In the genomic region with DNA sequence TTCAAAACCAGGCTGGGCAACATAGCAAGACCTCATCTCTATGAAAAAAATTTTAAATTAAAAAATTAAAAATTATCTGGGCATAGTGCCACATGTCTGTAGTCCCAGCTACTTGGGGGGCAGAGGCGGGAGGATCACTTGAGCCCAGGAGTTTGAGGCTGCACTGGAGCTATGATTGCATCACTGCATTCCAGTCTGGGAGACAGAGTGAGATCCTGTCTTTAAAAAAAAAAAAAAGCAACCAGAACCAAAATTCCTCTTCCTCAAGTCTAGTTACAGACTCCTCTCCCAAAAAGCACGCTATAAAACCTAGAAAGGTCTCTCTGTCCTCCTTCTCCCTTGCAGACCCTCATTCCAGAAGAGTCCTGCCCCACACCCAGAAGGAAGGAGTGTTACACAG, we compare ENCODE assay signal across 26 cellular contexts. TPM values are rescaled to one million over a fixed set of nuclear protein-coding genes. Genes with fewer than 3 reads are reported as not detected.
DNase-seq lines count a peak whose midpoint lies in the region; ATAC-seq, FAIRE-seq and TF ChIP-seq lines count a peak whose summit lies in the region.
"Had no signal": no experiment of that assay in that cellular context is flagged by ENCODE, and none has a peak within 500 bp of the region (broad histone marks: within the 10 kb centered on the region; RNA-seq: fewer than 3 reads in every experiment).

No MANE protein-coding gene starts in this region.

- no peak for DNase-seq in SK-N-SH
- DNase-seq in dedifferentiated amniotic fluid mesenchymal stem cell (ENCODE audit: extremely low spot score) = peak; percentile 36
- DNase-seq in kidney tubule cell (ENCODE audit: low spot score) = peak; percentile 26
- DNase-seq in smooth muscle cell (lab: John Stamatoyannopoulos, UW; ENCODE audit: unreplicated experiment) = no peak
- no peak for DNase-seq in pancreas
- DNase-seq in stimulated activated CD4-positive, alpha-beta T cell treated with anti-CD3 and anti-CD28 coated beads, Interleukin-4, amount 100 ng/mL, for 24 hours = no peak
- DNase-seq: activated CD8-positive, alpha-beta T cell treated with anti-CD3 and anti-CD28 coated beads for 36 hours; activated T-cell treated with anti-CD3 and anti-CD28 coated beads, Interleukin-2, amount 50 U/mL, for 72 hours; effector CD4-positive, alpha-beta T cell; left ventricle myocardium superior; naive thymus-derived CD4-positive, alpha-beta T cell; NCI-H1436 treated with DMSO at 0.1 percent for 48 hours; NCI-H2227 treated with DMSO at 0.1 percent for 48 hours; NK-92 treated with Interleukin-12 subunit alpha and Interleukin-12 subunit beta, amount 100 ng/mL, for 24 hours; stimulated activated naive CD4-positive, alpha-beta T cell treated with Interleukin-2 at 50 U/mL for 16 hours; T-helper 1 cell; upper lobe of left lung had no signal

- H3K4me3 ChIP-seq in SK-N-SH (ENCODE audit: low read depth in 2 of 2, low read length in 1 of 2) (no peak overlapping the region), smooth muscle cell (no peak overlapping the region), pancreas (no peak overlapping the region)
- H3K4me3 ChIP-seq: upper lobe of left lung had no signal

- no peaks in the 10 kb centered on the region for H3K27me3 ChIP-seq in SK-N-SH (ENCODE audit: insufficient read depth)
- H3K27me3 ChIP-seq in smooth muscle cell (ENCODE audit: low read depth) = no peaks in the 10 kb centered on the region
- no peaks in the 10 kb centered on the region for H3K27me3 ChIP-seq in pancreas
- H3K27me3 ChIP-seq: upper lobe of left lung had no signal

- H3K9me3 ChIP-seq in SK-N-SH (no peaks in the 10 kb centered on the region), smooth muscle cell (replicated peaks; ENCODE audit: low read depth) (no peaks in the 10 kb centered on the region), pancreas (no peaks in the 10 kb centered on the region)
- H3K9me3 ChIP-seq: upper lobe of left lung had no signal

- FAIRE-seq in pancreas (lab: Jason Lieb, UNC) = no peak
- FAIRE-seq: bronchial epithelial cell, frontal cortex had no signal

- H2AFZ ChIP-seq in SK-N-SH (ENCODE audit: low read depth) = peak overlapping the region; percentile 34; the same call in 1 of the 2 replicates
- H2AFZ ChIP-seq in smooth muscle cell (ENCODE audit: low read depth) = no peak overlapping the region

- no peaks in the 10 kb centered on the region for H3K4me1 Mint-ChIP-seq in stimulated activated memory B cell treated with anti-CD40 and anti-IgM and Interleukin-4, amounts not matched to agents 10 μg/mL and 1 μg/mL and 100 μg/mL, for 72 hours

- CTCF ChIA-PET in SK-N-SH (lab: Yijun Ruan, JAX) = interaction anchor here (1.0 kb wide), 2 partner anchors 10 to 11 kb away, joined by 3 read pairs; no protein-coding TSS in a partner anchor

- H3K4me2 ChIP-seq in SK-N-SH = no peak overlapping the region
- peak overlapping the region; percentile 25 for H3K4me2 ChIP-seq in smooth muscle cell

- H3K4me1 ChIP-seq in SK-N-SH (ENCODE audit: control insufficient read depth in 1 of 2, insufficient read depth in 2 of 2, low read depth in 1 of 2, low read length in 1 of 2) (no peaks in the 10 kb centered on the region), smooth muscle cell (ENCODE audit: low read depth) (no peaks in the 10 kb centered on the region), pancreas (no peaks in the 10 kb centered on the region)
- H3K4me1 ChIP-seq: upper lobe of left lung had no signal

- H3K27ac ChIP-seq in SK-N-SH (ENCODE audit: low read depth in 2 of 2, low read length in 1 of 2) = 0 out of 4 replicates have a peak overlapping the region, but pooled peaks of 1 of the 2 experiments have one; percentile 1
- peak overlapping the region; percentile 55 for H3K27ac ChIP-seq in smooth muscle cell (ENCODE audit: low read depth)
- no peak overlapping the region for H3K27ac ChIP-seq in pancreas
- H3K27ac ChIP-seq: 22Rv1 had no signal

- H3K9me3 Mint-ChIP-seq in stimulated activated memory B cell treated with anti-CD40 and anti-IgM and Interleukin-4, amounts not matched to agents 10 μg/mL and 1 μg/mL and 100 μg/mL, for 72 hours = no peaks in the 10 kb centered on the region
- H3K9me3 Mint-ChIP-seq: activated CD8-positive, alpha-beta T cell treated with anti-CD3 and anti-CD28 coated beads for 36 hours; activated naive CD4-positive, alpha-beta T cell treated with anti-CD3 and anti-CD28 coated beads, Interleukin-2, amount 50 U/mL, for 72 hours; activated T-cell treated with anti-CD3 and anti-CD28 coated beads, Interleukin-2, amount 50 U/mL, for 72 hours had no signal

- no peak for TF ChIP-seq RAD21 in SK-N-SH (IDR thresholded peaks at IDR 0.05; ENCODE audit: low read length)

- TF ChIP-seq CTCF in SK-N-SH (IDR thresholded peaks at IDR 0.05) = no peak
- no peak for TF ChIP-seq CTCF in smooth muscle cell (IDR thresholded peaks at IDR 0.05; ENCODE audit: borderline replicate concordance, insufficient read depth, poor library complexity, severe bottlenecking)
- TF ChIP-seq CTCF in pancreas (IDR thresholded peaks at IDR 0.05) = no peak

- no peaks in the 10 kb centered on the region for H3K36me3 ChIP-seq in SK-N-SH (replicated peaks in 1 of 2; ENCODE audit: control insufficient read depth in 1 of 2, insufficient read depth in 2 of 2, low read length in 1 of 2)
- H3K36me3 ChIP-seq in smooth muscle cell (ENCODE audit: low read depth) = no peaks in the 10 kb centered on the region
- no peaks in the 10 kb centered on the region for H3K36me3 ChIP-seq in pancreas
- H3K36me3 ChIP-seq: upper lobe of left lung had no signal

- intact Hi-C loops in pancreas (cut with DNase I) = no loop called here

- no peak overlapping the region for H3K9ac ChIP-seq in SK-N-SH
- no peak overlapping the region for H3K9ac ChIP-seq in smooth muscle cell (ENCODE audit: low read depth)

- no peak for TF ChIP-seq EP300 in SK-N-SH (IDR thresholded peaks at IDR 0.05; ENCODE audit: borderline replicate concordance in 1 of 2, low read depth in 1 of 2, low read length in 1 of 2)

- H4K20me1 ChIP-seq in SK-N-SH (ENCODE audit: insufficient read depth) (no peaks in the 10 kb centered on the region), smooth muscle cell (ENCODE audit: low read depth) (no peaks in the 10 kb centered on the region)

- H3K4me3 Mint-ChIP-seq in stimulated activated memory B cell treated with anti-CD40 and anti-IgM and Interleukin-4, amounts not matched to agents 10 μg/mL and 1 μg/mL and 100 μg/mL, for 72 hours = no peak overlapping the region
- H3K4me3 Mint-ChIP-seq: activated CD8-positive, alpha-beta T cell treated with anti-CD3 and anti-CD28 coated beads for 36 hours; activated T-cell treated with anti-CD3 and anti-CD28 coated beads, Interleukin-2, amount 50 U/mL, for 72 hours; CD14-positive monocyte; naive thymus-derived CD4-positive, alpha-beta T cell had no signal

- WGBS in SK-N-SH (ENCODE audit: low lambda C conversion rate) = 75% methylated on average over 2 of the region's 2 CpGs
- 60% methylated on average over 2 of the region's 2 CpGs for WGBS in smooth muscle cell (ENCODE audit: low lambda C conversion rate)
- WGBS in pancreas, 2 donors = 79 to 89% methylated on average over 2 of the region's 2 CpGs

- no peaks in the 10 kb centered on the region for H3K79me2 ChIP-seq in SK-N-SH (ENCODE audit: insufficient read depth)
- no peaks in the 10 kb centered on the region for H3K79me2 ChIP-seq in smooth muscle cell (ENCODE audit: low read depth)

- no peaks in the 10 kb centered on the region for H3K9me2 ChIP-seq in SK-N-SH

- H3F3A ChIP-seq in SK-N-SH (replicated peaks; ENCODE audit: insufficient read depth) (peaks cover 3% of the 10 kb centered on the region), smooth muscle cell (ENCODE audit: low read depth) (no peaks in the 10 kb centered on the region)

- H3K27me3 Mint-ChIP-seq in stimulated activated memory B cell treated with anti-CD40 and anti-IgM and Interleukin-4, amounts not matched to agents 10 μg/mL and 1 μg/mL and 100 μg/mL, for 72 hours = no peaks in the 10 kb centered on the region
- H3K27me3 Mint-ChIP-seq: activated CD8-positive, alpha-beta T cell treated with anti-CD3 and anti-CD28 coated beads for 36 hours had no signal

- no peaks in the 10 kb centered on the region for H3K36me3 Mint-ChIP-seq in stimulated activated memory B cell treated with anti-CD40 and anti-IgM and Interleukin-4, amounts not matched to agents 10 μg/mL and 1 μg/mL and 100 μg/mL, for 72 hours
- H3K36me3 Mint-ChIP-seq: activated naive CD4-positive, alpha-beta T cell treated with anti-CD3 and anti-CD28 coated beads, Interleukin-2, amount 50 U/mL, for 72 hours; naive thymus-derived CD4-positive, alpha-beta T cell had no signal

- H3K27ac Mint-ChIP-seq in stimulated activated memory B cell treated with anti-CD40 and anti-IgM and Interleukin-4, amounts not matched to agents 10 μg/mL and 1 μg/mL and 100 μg/mL, for 72 hours = no peak overlapping the region
- H3K27ac Mint-ChIP-seq: activated CD8-positive, alpha-beta T cell treated with anti-CD3 and anti-CD28 coated beads for 36 hours; activated naive CD4-positive, alpha-beta T cell treated with anti-CD3 and anti-CD28 coated beads, Interleukin-2, amount 50 U/mL, for 72 hours; activated T-cell treated with anti-CD3 and anti-CD28 coated beads, Interleukin-2, amount 50 U/mL, for 72 hours; CD14-positive monocyte; naive thymus-derived CD4-positive, alpha-beta T cell had no signal

- POLR2A ChIA-PET in SK-N-SH (lab: Yijun Ruan, JAX) = no interaction called here

- ATAC-seq in SK-N-SH treated with all-trans-retinoic acid at 6 μM for 48 hours (no peak), pancreas (no peak)
- no peak for ATAC-seq in stimulated activated memory B cell treated with anti-CD40 and anti-IgM and Interleukin-4, amounts not matched to agents 10 μg/mL and 1 μg/mL and 100 μg/mL, for 72 hours
- ATAC-seq: activated CD8-positive, alpha-beta T cell treated with anti-CD3 and anti-CD28 coated beads for 36 hours; activated naive CD4-positive, alpha-beta T cell treated with anti-CD3 and anti-CD28 coated beads, Interleukin-2, amount 50 U/mL, for 72 hours; activated T-cell treated with anti-CD3 and anti-CD28 coated beads, Interleukin-2, amount 50 U/mL, for 72 hours; left ventricle myocardium superior; naive thymus-derived CD4-positive, alpha-beta T cell had no signal

TF ChIP-seq in SK-N-SH, 30 proteins besides CTCF, POLR2A, EP300 and RAD21 (continues in another document):
- TF ChIP-seq CHD2 (IDR thresholded peaks at IDR 0.05; ENCODE audit: low read length, partially characterized antibody) = no peak

RNA-seq across cellular contexts. Expression of a gene that starts 23.9 kb away (rescaled TPM):
- 0.58 and 1.0 TPM in 2 replicates for polyA plus RNA-seq in SK-N-SH (2012; rRNA removed)
- 1.6 and 1.7 TPM in 2 replicates for polyA plus RNA-seq in SK-N-SH (2012; cell fraction: cytosol; rRNA removed)
- 0.50 and 1.3 TPM in 2 replicates for polyA plus RNA-seq in SK-N-SH (2012; cell fraction: nucleus; rRNA removed)
- 38.4 and 49.1 TPM in 2 replicates for total RNA-seq in smooth muscle cell
- 33.0 and 38.2 TPM in 2 replicates for polyA plus RNA-seq in smooth muscle cell
- total RNA-seq in pancreas = under 1 TPM in 3 of 6 donors, not detected in 3; 0.08 to 0.55 (median 0.44) TPM
- under 1 TPM in 1 of 2 donors, not detected in 1; 0.16 TPM for polyA plus RNA-seq in pancreas
- total RNA-seq: activated CD8-positive, alpha-beta T cell treated with anti-CD3 and anti-CD28 coated beads for 36 hours; activated naive CD4-positive, alpha-beta T cell treated with anti-CD3 and anti-CD28 coated beads, Interleukin-2, amount 50 U/mL, for 72 hours; activated T-cell treated with anti-CD3 and anti-CD28 coated beads, Interleukin-2, amount 50 U/mL, for 72 hours; HT-29; pulmonary artery endothelial cell had no signal
- polyA plus RNA-seq: naive thymus-derived CD4-positive, alpha-beta T cell had no signal

RNA-seq across cellular contexts. Expression of a gene that starts 28.4 kb away (rescaled TPM):
- 2.4 and 3.0 TPM in 2 replicates for polyA plus RNA-seq in SK-N-SH (2012; rRNA removed)
- polyA plus RNA-seq in SK-N-SH (2012; cell fraction: cytosol; rRNA removed) = 2.8 and 2.9 TPM in 2 replicates
- 4.6 and 8.3 TPM in 2 replicates for polyA plus RNA-seq in SK-N-SH (2012; cell fraction: nucleus; rRNA removed)
- 30.3 and 31.8 TPM in 2 replicates for total RNA-seq in smooth muscle cell
- polyA plus RNA-seq in smooth muscle cell = 12.5 and 13.4 TPM in 2 replicates
- total RNA-seq in pancreas = 10 to 100 TPM; 15.5 to 21.6 (median 17.9) TPM
- 1 to 10 TPM; 2.6 to 4.5 TPM for polyA plus RNA-seq in pancreas

Comparison
In these comparisons a context has a peak if more than half of its experiments do, and no peak if none do; other contexts are left out.
1. DNase-seq: peak in dedifferentiated amniotic fluid mesenchymal stem cell (single experiment) and kidney tubule cell (single experiment); none in SK-N-SH (single experiment), smooth muscle cell (single experiment), pancreas (0 of 6) and stimulated activated CD4-positive, alpha-beta T cell treated with anti-CD3 and anti-CD28 coated beads, Interleukin-4, amount 100 ng/mL, for 24 hours (single experiment).
2. RNA of a gene that starts 23.9 kb away (polyA plus RNA-seq): 33.0 to 38.2 TPM in smooth muscle cell; 0.50 to 1.7 TPM in SK-N-SH and 0.16 TPM in pancreas; every median in the first group is over 10 times any median in the second.